ENCODE assay signal across 1 cellular context in the genomic region with DNA sequence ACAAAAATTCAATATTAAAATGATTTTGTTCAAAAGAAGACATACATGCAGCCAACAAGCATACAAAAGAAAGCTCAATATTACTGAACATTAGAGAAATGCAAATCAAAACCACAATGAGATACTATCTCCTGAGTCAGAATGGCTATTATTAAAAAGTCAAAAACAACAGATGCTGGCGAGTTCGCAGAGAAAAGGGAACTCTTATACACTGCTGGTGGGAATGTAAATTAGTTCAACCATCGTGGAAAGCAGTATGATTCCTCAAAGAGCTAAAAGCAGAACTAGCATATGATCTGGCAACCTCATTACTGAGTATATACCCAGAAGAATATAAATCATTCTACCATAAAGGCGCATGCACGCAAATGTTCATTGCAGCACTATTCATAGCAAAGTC.
TF ChIP-seq lines count a peak whose summit lies in the region.

No MANE protein-coding gene starts in this region.

TF ChIP-seq in GM12878, 131 proteins besides CTCF, POLR2A, EP300 and RAD21 (continued from another document and continues in another):
- no peak for TF ChIP-seq SP1 (IDR thresholded peaks at IDR 0.05; ENCODE audit: low read depth, low read length)
- peak; percentile 38; the same call in 1 of the 2 replicates for TF ChIP-seq RUNX3 (IDR thresholded peaks at IDR 0.05; ENCODE audit: low read length)
- TF ChIP-seq FOS (IDR thresholded peaks at IDR 0.05; ENCODE audit: borderline replicate concordance, extremely low read depth, insufficient read length): no peak
- 0 out of 2 replicates have a peak, but pooled peaks have one; percentile 23 for TF ChIP-seq NFIC (IDR thresholded peaks at IDR 0.05; ENCODE audit: low read depth, low read length)
- no peak for TF ChIP-seq SUZ12 (IDR thresholded peaks at IDR 0.05; ENCODE audit: unreplicated experiment)
- no peak for TF ChIP-seq DPF2 (IDR thresholded peaks at IDR 0.05)
- TF ChIP-seq NFXL1 (IDR thresholded peaks at IDR 0.05; ENCODE audit: borderline replicate concordance): no peak
- TF ChIP-seq SMARCA5 (IDR thresholded peaks at IDR 0.05): no peak
- no peak for TF ChIP-seq PAX8 (IDR thresholded peaks at IDR 0.05)
- no peak for TF ChIP-seq CREM (IDR thresholded peaks at IDR 0.05; ENCODE audit: low read depth)
- no peak for TF ChIP-seq SMAD5 (IDR thresholded peaks at IDR 0.05; ENCODE audit: low read depth)
- TF ChIP-seq, protein P1, sequence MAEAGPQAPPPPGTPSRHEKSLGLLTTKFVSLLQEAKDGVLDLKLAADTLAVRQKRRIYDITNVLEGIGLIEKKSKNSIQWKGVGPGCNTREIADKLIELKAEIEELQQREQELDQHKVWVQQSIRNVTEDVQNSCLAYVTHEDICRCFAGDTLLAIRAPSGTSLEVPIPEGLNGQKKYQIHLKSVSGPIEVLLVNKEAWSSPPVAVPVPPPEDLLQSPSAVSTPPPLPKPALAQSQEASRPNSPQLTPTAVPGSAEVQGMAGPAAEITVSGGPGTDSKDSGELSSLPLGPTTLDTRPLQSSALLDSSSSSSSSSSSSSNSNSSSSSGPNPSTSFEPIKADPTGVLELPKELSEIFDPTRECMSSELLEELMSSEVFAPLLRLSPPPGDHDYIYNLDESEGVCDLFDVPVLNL (IDR thresholded peaks at IDR 0.05; ENCODE audit: low read depth, low read length): no peak
- TF ChIP-seq RAD51 (IDR thresholded peaks at IDR 0.05): no peak
- TF ChIP-seq RELA (IDR thresholded peaks at IDR 0.05; ENCODE audit: borderline replicate concordance, partially characterized antibody): no peak
- no peak for TF ChIP-seq BMI1 (IDR thresholded peaks at IDR 0.05; ENCODE audit: borderline replicate concordance)
- peak; percentile 19; the same call in 1 of the 2 replicates for TF ChIP-seq MTA2 (IDR thresholded peaks at IDR 0.05; ENCODE audit: low read depth)
- TF ChIP-seq, protein P2, sequence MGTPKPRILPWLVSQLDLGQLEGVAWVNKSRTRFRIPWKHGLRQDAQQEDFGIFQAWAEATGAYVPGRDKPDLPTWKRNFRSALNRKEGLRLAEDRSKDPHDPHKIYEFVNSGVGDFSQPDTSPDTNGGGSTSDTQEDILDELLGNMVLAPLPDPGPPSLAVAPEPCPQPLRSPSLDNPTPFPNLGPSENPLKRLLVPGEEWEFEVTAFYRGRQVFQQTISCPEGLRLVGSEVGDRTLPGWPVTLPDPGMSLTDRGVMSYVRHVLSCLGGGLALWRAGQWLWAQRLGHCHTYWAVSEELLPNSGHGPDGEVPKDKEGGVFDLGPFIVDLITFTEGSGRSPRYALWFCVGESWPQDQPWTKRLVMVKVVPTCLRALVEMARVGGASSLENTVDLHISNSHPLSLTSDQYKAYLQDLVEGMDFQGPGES (IDR thresholded peaks at IDR 0.05): no peak
- 0 out of 2 replicates have a peak, but pooled peaks have one; percentile 25 for TF ChIP-seq MEF2A (IDR thresholded peaks at IDR 0.05; ENCODE audit: insufficient read depth, low read depth, low read length)
- no peak for TF ChIP-seq SMAD1 (IDR thresholded peaks at IDR 0.05; ENCODE audit: low read depth, partially characterized antibody)
- TF ChIP-seq, protein P3, sequence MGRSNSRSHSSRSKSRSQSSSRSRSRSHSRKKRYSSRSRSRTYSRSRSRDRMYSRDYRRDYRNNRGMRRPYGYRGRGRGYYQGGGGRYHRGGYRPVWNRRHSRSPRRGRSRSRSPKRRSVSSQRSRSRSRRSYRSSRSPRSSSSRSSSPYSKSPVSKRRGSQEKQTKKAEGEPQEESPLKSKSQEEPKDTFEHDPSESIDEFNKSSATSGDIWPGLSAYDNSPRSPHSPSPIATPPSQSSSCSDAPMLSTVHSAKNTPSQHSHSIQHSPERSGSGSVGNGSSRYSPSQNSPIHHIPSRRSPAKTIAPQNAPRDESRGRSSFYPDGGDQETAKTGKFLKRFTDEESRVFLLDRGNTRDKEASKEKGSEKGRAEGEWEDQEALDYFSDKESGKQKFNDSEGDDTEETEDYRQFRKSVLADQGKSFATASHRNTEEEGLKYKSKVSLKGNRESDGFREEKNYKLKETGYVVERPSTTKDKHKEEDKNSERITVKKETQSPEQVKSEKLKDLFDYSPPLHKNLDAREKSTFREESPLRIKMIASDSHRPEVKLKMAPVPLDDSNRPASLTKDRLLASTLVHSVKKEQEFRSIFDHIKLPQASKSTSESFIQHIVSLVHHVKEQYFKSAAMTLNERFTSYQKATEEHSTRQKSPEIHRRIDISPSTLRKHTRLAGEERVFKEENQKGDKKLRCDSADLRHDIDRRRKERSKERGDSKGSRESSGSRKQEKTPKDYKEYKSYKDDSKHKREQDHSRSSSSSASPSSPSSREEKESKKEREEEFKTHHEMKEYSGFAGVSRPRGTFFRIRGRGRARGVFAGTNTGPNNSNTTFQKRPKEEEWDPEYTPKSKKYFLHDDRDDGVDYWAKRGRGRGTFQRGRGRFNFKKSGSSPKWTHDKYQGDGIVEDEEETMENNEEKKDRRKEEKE (IDR thresholded peaks at IDR 0.05): no peak
- no peak for TF ChIP-seq ZNF207 (IDR thresholded peaks at IDR 0.05; ENCODE audit: borderline replicate concordance)
- peak; percentile 10; the same call in 1 of the 2 replicates for TF ChIP-seq JUNB (IDR thresholded peaks at IDR 0.05)
- TF ChIP-seq ZBED1 (IDR thresholded peaks at IDR 0.05; ENCODE audit: borderline replicate concordance): no peak
- no peak for TF ChIP-seq ZZZ3 (IDR thresholded peaks at IDR 0.05; ENCODE audit: control insufficient read depth, insufficient read length, low read depth)
- TF ChIP-seq CBFB (IDR thresholded peaks at IDR 0.05; ENCODE audit: low read depth): no peak
- no peak for TF ChIP-seq IRF4 (IDR thresholded peaks at IDR 0.05; ENCODE audit: low read depth, low read length)
- TF ChIP-seq, protein P4, sequence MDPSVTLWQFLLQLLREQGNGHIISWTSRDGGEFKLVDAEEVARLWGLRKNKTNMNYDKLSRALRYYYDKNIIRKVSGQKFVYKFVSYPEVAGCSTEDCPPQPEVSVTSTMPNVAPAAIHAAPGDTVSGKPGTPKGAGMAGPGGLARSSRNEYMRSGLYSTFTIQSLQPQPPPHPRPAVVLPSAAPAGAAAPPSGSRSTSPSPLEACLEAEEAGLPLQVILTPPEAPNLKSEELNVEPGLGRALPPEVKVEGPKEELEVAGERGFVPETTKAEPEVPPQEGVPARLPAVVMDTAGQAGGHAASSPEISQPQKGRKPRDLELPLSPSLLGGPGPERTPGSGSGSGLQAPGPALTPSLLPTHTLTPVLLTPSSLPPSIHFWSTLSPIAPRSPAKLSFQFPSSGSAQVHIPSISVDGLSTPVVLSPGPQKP (IDR thresholded peaks at IDR 0.05; ENCODE audit: low read depth, low read length): no peak
- TF ChIP-seq, protein P5, sequence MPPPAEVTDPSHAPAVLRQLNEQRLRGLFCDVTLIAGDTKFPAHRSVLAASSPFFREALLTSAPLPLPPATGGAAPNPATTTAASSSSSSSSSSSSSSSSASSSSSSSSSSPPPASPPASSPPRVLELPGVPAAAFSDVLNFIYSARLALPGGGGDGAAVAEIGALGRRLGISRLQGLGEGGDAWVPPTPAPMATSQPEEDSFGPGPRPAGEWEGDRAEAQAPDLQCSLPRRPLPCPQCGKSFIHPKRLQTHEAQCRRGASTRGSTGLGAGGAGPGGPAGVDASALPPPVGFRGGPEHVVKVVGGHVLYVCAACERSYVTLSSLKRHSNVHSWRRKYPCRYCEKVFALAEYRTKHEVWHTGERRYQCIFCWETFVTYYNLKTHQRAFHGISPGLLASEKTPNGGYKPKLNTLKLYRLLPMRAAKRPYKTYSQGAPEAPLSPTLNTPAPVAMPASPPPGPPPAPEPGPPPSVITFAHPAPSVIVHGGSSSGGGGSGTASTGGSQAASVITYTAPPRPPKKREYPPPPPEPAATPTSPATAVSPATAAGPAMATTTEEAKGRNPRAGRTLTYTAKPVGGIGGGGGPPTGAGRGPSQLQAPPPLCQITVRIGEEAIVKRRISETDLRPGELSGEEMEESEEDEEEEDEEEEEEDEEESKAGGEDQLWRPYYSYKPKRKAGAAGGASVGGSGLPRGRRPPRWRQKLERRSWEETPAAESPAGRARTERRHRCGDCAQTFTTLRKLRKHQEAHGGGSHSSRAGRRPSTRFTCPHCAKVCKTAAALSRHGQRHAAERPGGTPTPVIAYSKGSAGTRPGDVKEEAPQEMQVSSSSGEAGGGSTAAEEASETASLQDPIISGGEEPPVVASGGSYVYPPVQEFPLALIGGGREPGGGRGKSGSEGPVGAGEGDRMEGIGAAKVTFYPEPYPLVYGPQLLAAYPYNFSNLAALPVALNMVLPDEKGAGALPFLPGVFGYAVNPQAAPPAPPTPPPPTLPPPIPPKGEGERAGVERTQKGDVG (CRISPR knock-in tag; IDR thresholded peaks at IDR 0.05): no peak
- TF ChIP-seq SMC3 (IDR thresholded peaks at IDR 0.05; ENCODE audit: borderline replicate concordance, low read length): no peak
- no peak for TF ChIP-seq SRF (IDR thresholded peaks at IDR 0.05; ENCODE audit: low read depth in 2 of 2, low read length in 2 of 2)
- TF ChIP-seq, protein P6, sequence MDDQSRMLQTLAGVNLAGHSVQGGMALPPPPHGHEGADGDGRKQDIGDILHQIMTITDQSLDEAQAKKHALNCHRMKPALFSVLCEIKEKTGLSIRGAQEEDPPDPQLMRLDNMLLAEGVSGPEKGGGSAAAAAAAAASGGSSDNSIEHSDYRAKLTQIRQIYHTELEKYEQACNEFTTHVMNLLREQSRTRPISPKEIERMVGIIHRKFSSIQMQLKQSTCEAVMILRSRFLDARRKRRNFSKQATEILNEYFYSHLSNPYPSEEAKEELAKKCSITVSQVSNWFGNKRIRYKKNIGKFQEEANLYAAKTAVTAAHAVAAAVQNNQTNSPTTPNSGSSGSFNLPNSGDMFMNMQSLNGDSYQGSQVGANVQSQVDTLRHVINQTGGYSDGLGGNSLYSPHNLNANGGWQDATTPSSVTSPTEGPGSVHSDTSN (IDR thresholded peaks at IDR 0.05; ENCODE audit: insufficient replicate concordance, low read depth, low read length): no peak
- no peak for TF ChIP-seq HDAC2 (IDR thresholded peaks at IDR 0.05)
- no peak for TF ChIP-seq ZNF24 (IDR thresholded peaks at IDR 0.05)
- no peak for TF ChIP-seq NR2F1 (conservative IDR thresholded peaks at IDR 0.05)
- TF ChIP-seq CREB1 (IDR thresholded peaks at IDR 0.05; ENCODE audit: low read depth): no peak
- TF ChIP-seq, protein P7, sequence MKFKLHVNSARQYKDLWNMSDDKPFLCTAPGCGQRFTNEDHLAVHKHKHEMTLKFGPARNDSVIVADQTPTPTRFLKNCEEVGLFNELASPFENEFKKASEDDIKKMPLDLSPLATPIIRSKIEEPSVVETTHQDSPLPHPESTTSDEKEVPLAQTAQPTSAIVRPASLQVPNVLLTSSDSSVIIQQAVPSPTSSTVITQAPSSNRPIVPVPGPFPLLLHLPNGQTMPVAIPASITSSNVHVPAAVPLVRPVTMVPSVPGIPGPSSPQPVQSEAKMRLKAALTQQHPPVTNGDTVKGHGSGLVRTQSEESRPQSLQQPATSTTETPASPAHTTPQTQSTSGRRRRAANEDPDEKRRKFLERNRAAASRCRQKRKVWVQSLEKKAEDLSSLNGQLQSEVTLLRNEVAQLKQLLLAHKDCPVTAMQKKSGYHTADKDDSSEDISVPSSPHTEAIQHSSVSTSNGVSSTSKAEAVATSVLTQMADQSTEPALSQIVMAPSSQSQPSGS (IDR thresholded peaks at IDR 0.05; ENCODE audit: low read length): 0 out of 2 replicates have a peak, but pooled peaks have one; percentile 22
- no peak for TF ChIP-seq HDGF (IDR thresholded peaks at IDR 0.05)
- no peak for TF ChIP-seq CHD4 (IDR thresholded peaks at IDR 0.05)
- TF ChIP-seq, protein P8, sequence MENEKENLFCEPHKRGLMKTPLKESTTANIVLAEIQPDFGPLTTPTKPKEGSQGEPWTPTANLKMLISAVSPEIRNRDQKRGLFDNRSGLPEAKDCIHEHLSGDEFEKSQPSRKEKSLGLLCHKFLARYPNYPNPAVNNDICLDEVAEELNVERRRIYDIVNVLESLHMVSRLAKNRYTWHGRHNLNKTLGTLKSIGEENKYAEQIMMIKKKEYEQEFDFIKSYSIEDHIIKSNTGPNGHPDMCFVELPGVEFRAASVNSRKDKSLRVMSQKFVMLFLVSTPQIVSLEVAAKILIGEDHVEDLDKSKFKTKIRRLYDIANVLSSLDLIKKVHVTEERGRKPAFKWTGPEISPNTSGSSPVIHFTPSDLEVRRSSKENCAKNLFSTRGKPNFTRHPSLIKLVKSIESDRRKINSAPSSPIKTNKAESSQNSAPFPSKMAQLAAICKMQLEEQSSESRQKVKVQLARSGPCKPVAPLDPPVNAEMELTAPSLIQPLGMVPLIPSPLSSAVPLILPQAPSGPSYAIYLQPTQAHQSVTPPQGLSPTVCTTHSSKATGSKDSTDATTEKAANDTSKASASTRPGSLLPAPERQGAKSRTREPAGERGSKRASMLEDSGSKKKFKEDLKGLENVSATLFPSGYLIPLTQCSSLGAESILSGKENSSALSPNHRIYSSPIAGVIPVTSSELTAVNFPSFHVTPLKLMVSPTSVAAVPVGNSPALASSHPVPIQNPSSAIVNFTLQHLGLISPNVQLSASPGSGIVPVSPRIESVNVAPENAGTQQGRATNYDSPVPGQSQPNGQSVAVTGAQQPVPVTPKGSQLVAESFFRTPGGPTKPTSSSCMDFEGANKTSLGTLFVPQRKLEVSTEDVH (IDR thresholded peaks at IDR 0.05; ENCODE audit: low read depth, partially characterized antibody): no peak
- TF ChIP-seq TARDBP (IDR thresholded peaks at IDR 0.05; ENCODE audit: borderline replicate concordance): no peak
- peak; percentile 53; the same call in 1 of the 2 replicates for TF ChIP-seq ZNF217 (IDR thresholded peaks at IDR 0.05)
- TF ChIP-seq ZNF622 (IDR thresholded peaks at IDR 0.05): no peak
- no peak for TF ChIP-seq EED (IDR thresholded peaks at IDR 0.05; ENCODE audit: low read depth)
- TF ChIP-seq, protein P9, sequence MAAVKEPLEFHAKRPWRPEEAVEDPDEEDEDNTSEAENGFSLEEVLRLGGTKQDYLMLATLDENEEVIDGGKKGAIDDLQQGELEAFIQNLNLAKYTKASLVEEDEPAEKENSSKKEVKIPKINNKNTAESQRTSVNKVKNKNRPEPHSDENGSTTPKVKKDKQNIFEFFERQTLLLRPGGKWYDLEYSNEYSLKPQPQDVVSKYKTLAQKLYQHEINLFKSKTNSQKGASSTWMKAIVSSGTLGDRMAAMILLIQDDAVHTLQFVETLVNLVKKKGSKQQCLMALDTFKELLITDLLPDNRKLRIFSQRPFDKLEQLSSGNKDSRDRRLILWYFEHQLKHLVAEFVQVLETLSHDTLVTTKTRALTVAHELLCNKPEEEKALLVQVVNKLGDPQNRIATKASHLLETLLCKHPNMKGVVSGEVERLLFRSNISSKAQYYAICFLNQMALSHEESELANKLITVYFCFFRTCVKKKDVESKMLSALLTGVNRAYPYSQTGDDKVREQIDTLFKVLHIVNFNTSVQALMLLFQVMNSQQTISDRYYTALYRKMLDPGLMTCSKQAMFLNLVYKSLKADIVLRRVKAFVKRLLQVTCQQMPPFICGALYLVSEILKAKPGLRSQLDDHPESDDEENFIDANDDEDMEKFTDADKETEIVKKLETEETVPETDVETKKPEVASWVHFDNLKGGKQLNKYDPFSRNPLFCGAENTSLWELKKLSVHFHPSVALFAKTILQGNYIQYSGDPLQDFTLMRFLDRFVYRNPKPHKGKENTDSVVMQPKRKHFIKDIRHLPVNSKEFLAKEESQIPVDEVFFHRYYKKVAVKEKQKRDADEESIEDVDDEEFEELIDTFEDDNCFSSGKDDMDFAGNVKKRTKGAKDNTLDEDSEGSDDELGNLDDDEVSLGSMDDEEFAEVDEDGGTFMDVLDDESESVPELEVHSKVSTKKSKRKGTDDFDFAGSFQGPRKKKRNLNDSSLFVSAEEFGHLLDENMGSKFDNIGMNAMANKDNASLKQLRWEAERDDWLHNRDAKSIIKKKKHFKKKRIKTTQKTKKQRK (IDR thresholded peaks at IDR 0.05; ENCODE audit: low read depth, low read length): no peak
- no peak for TF ChIP-seq CHD1 (IDR thresholded peaks at IDR 0.05; ENCODE audit: low read depth, low read length)
- no peak for TF ChIP-seq CBX3 (IDR thresholded peaks at IDR 0.05; ENCODE audit: borderline replicate concordance, low read depth)
- no peak for TF ChIP-seq BRCA1 (IDR thresholded peaks at IDR 0.05; ENCODE audit: low read depth, low read length)
- no peak for TF ChIP-seq MYC (IDR thresholded peaks at IDR 0.05; ENCODE audit: insufficient read depth, insufficient read length, insufficient replicate concordance, low read length, severe bottlenecking)
